2 cellular contexts compared by ENCODE assay signal in genomic region chr10:4947039-4947634, GRCh38.
TF ChIP-seq lines count a peak whose summit lies in the region.

No MANE protein-coding gene starts in this region.

TF ChIP-seq in SK-N-SH, 30 proteins besides CTCF, POLR2A, EP300 and RAD21 (continued from another document):
- TF ChIP-seq ZBTB33 (IDR thresholded peaks at IDR 0.05; ENCODE audit: borderline replicate concordance, low read depth) (no peak), FOXJ3 (CRISPR knock-in tag; IDR thresholded peaks at IDR 0.05) (no peak), FOSL2 (IDR thresholded peaks at IDR 0.05; ENCODE audit: borderline replicate concordance, low read depth) (no peak), ELF1 (IDR thresholded peaks at IDR 0.05) (no peak), MEF2A (IDR thresholded peaks at IDR 0.05; ENCODE audit: borderline replicate concordance, low read depth) (no peak), JUND (IDR thresholded peaks at IDR 0.05) (no peak), YY1 (IDR thresholded peaks at IDR 0.05; ENCODE audit: low read depth) (no peak), GATA2 (CRISPR knock-in tag; IDR thresholded peaks at IDR 0.05) (no peak), POLR2AphosphoS5 (IDR thresholded peaks at IDR 0.05; ENCODE audit: low read depth, low read length) (no peak), RXRA (IDR thresholded peaks at IDR 0.05; ENCODE audit: borderline replicate concordance, low read depth) (no peak), NFIC (IDR thresholded peaks at IDR 0.05; ENCODE audit: borderline replicate concordance) (no peak), REST (IDR thresholded peaks at IDR 0.05; ENCODE audit: low read depth, low read length) (no peak)
- TF ChIP-seq, protein P1, sequence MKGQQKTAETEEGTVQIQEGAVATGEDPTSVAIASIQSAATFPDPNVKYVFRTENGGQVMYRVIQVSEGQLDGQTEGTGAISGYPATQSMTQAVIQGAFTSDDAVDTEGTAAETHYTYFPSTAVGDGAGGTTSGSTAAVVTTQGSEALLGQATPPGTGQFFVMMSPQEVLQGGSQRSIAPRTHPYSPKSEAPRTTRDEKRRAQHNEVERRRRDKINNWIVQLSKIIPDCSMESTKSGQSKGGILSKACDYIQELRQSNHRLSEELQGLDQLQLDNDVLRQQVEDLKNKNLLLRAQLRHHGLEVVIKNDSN (IDR thresholded peaks at IDR 0.05; ENCODE audit: borderline replicate concordance, low read depth), result no peak

TF ChIP-seq in SK-N-SH treated with all-trans-retinoic acid at 6 μM for 48 hours, 23 proteins besides CTCF, POLR2A, EP300 and RAD21 (continued from another document):
- TF ChIP-seq BACH2 (CRISPR knock-in tag; IDR thresholded peaks at IDR 0.05; ENCODE audit: borderline replicate concordance) (no peak), RARB (CRISPR knock-in tag; IDR thresholded peaks at IDR 0.05) (no peak), ZFP30 (CRISPR knock-in tag; IDR thresholded peaks at IDR 0.05) (no peak), ZC3H10 (CRISPR knock-in tag; IDR thresholded peaks at IDR 0.05) (no peak), ARNTL (CRISPR knock-in tag; IDR thresholded peaks at IDR 0.05; ENCODE audit: borderline replicate concordance, low read depth) (no peak), ZNF70 (CRISPR knock-in tag; IDR thresholded peaks at IDR 0.05) (no peak), ZFP3 (CRISPR knock-in tag; IDR thresholded peaks at IDR 0.05) (no peak), CSDC2 (CRISPR knock-in tag; IDR thresholded peaks at IDR 0.05) (no peak), GLIS3 (CRISPR knock-in tag; IDR thresholded peaks at IDR 0.05) (no peak), ZNF8 (CRISPR knock-in tag; IDR thresholded peaks at IDR 0.05) (no peak)
